17 cellular contexts compared by ENCODE assay signal in genomic region chr13:53174550-53174949, GRCh38.
A peak's percentile ranks its signal among the peaks of the same experiment; 100 is the strongest.
DNase-seq lines count a peak whose midpoint lies in the region; TF ChIP-seq lines count a peak whose summit lies in the region.
"Had no signal": no experiment of that assay in that cellular context is flagged by ENCODE, and none has a peak within 500 bp of the region (broad histone marks: within the 10 kb centered on the region; RNA-seq: fewer than 3 reads in every experiment).

No MANE protein-coding gene starts in this region.

- CTCF ChIA-PET in MCF 10A (lab: Yijun Ruan, JAX) (interaction anchor here (0.5 kb wide), 2 partner anchors 13 to 431 kb away, joined by 3 to 4 read pairs; no protein-coding TSS in a partner anchor), mammary epithelial cell (lab: Charles Lee; ENCODE audit: low non-redundant PET) (no interaction called here)

- DNase-seq in MCF 10A (ENCODE audit: unreplicated experiment) (peak; percentile 53), mammary epithelial cell (no peak), NCI-H69 (lab: John Stamatoyannopoulos, UW) (peak; percentile 70), left kidney (ENCODE audit: low read depth, low spot score) (peak; percentile 5), osteoblast (ENCODE audit: insufficient read length, low spot score, missing footprints) (no peak), nucleus accumbens (lab: John Stamatoyannopoulos, UW) (no peak)
- DNase-seq in activated CD8-positive, alpha-beta memory T cell treated with anti-CD3 and anti-CD28 coated beads for 24 hours = no peak
- DNase-seq: 8988T, EL, KG1, NCI-H1105, NCI-H146, NCI-H2081, NCI-H526, OCI-M1, Right ventricle myocardium superior had no signal

- H3K9me3 ChIP-seq in mammary epithelial cell (replicated peaks; ENCODE audit: insufficient read depth, low read length) = peaks cover 3% of the 10 kb centered on the region
- no peaks in the 10 kb centered on the region for H3K9me3 ChIP-seq in osteoblast (ENCODE audit: low read depth, low read length)

- dilution Hi-C loops in mammary epithelial cell (cut with HindIII; ENCODE audit: low sequenced_read_pairs) = no loop called here

- H4K20me1 ChIP-seq in mammary epithelial cell (ENCODE audit: insufficient read depth, low read length) = no peaks in the 10 kb centered on the region
- H4K20me1 ChIP-seq in osteoblast (ENCODE audit: insufficient read depth, low read length) = no peaks in the 10 kb centered on the region

- H3K36me3 Mint-ChIP-seq in MCF 10A (ENCODE audit: insufficient read depth, unreplicated experiment) = no peaks in the 10 kb centered on the region

- peaks cover 6% of the 10 kb centered on the region for H3K4me1 Mint-ChIP-seq in MCF 10A (ENCODE audit: insufficient read depth, unreplicated experiment)

- BruUV-seq in MCF 10A (replicated peaks; lab: Mats Ljungman, UMichigan) (no TSS peak), mammary epithelial cell (replicated peaks; lab: Mats Ljungman, UMichigan) (no TSS peak)

- no peak overlapping the region for H3K4me2 ChIP-seq in mammary epithelial cell (ENCODE audit: insufficient read depth, low read depth, low read length)
- H3K4me2 ChIP-seq in osteoblast (ENCODE audit: insufficient read depth, low read length) = no peak overlapping the region

- H3K9ac ChIP-seq in mammary epithelial cell (ENCODE audit: insufficient read depth, low read length) = no peak overlapping the region

- H3K4me3 Mint-ChIP-seq in MCF 10A (ENCODE audit: unreplicated experiment) = no peak overlapping the region

- H3K27ac Mint-ChIP-seq in MCF 10A (ENCODE audit: low read depth, unreplicated experiment) = no peak overlapping the region

- H3K27me3 ChIP-seq in mammary epithelial cell (ENCODE audit: insufficient read depth, low read length) (no peaks in the 10 kb centered on the region), osteoblast (ENCODE audit: insufficient read depth, low read length) (no peaks in the 10 kb centered on the region)

- H3K4me1 ChIP-seq in mammary epithelial cell (ENCODE audit: insufficient read depth, low read length) (no peaks in the 10 kb centered on the region), osteoblast (ENCODE audit: insufficient read depth, low read length) (no peaks in the 10 kb centered on the region)

- peaks cover 44% of the 10 kb centered on the region for H3K27me3 Mint-ChIP-seq in MCF 10A (ENCODE audit: insufficient read depth, unreplicated experiment)

- no peaks in the 10 kb centered on the region for H3K36me3 ChIP-seq in mammary epithelial cell (ENCODE audit: insufficient read depth, low read length)
- no peaks in the 10 kb centered on the region for H3K36me3 ChIP-seq in osteoblast (ENCODE audit: insufficient read depth, low read length)

- WGBS in mammary epithelial cell (ENCODE audit: low coverage, missing lambda C conversion rate) = 80% methylated on average over 1 of the region's 2 CpGs

- H3K4me3 ChIP-seq in mammary epithelial cell (replicated peaks in 1 of 3; ENCODE audit: insufficient read depth in 1 of 3, low read depth in 2 of 3, low read length in 3 of 3) = no peak overlapping the region
- no peak overlapping the region for H3K4me3 ChIP-seq in osteoblast (ENCODE audit: insufficient read depth, low read length)

- no peak overlapping the region for H3K27ac ChIP-seq in mammary epithelial cell (ENCODE audit: insufficient read depth, low read depth, low read length)
- no peak overlapping the region for H3K27ac ChIP-seq in osteoblast (ENCODE audit: low read depth, low read length)
- H3K27ac ChIP-seq: C4-2B had no signal

- intact Hi-C loops in MCF 10A (cut with micrococcal nuclease) = no loop called here
- intact Hi-C loops in mammary epithelial cell (cut with micrococcal nuclease) = no loop called here

- H2AFZ ChIP-seq in mammary epithelial cell (ENCODE audit: low read depth, low read length) (no peak overlapping the region), osteoblast (ENCODE audit: low read length) (no peak overlapping the region)

- POLR2A ChIA-PET in MCF 10A (lab: Yijun Ruan, JAX) = no interaction called here

- TF ChIP-seq CTCF in MCF 10A (IDR thresholded peaks at IDR 0.05; ENCODE audit: unreplicated experiment) (no peak), mammary epithelial cell (conservative IDR thresholded peaks at IDR 0.05 in 1 of 2, IDR thresholded peaks at IDR 0.05 in 1 of 2; ENCODE audit: extremely low read depth in 1 of 2, insufficient read depth in 1 of 2, low read depth in 1 of 2, low read length in 2 of 2) (no peak), osteoblast (IDR thresholded peaks at IDR 0.05; ENCODE audit: extremely low read depth, low read depth, low read length) (no peak)

- peaks cover 7% of the 10 kb centered on the region for H3K9me3 Mint-ChIP-seq in MCF 10A (ENCODE audit: unreplicated experiment)

- H3K79me2 ChIP-seq in mammary epithelial cell (ENCODE audit: insufficient read depth, low read length) (no peaks in the 10 kb centered on the region), osteoblast (ENCODE audit: insufficient read depth, low read length) (no peaks in the 10 kb centered on the region)

- in situ Hi-C loops in mammary epithelial cell (cut with MboI; ENCODE audit: low sequenced_read_pairs in 2 of 2) = no loop called here

Comparison
In these comparisons a context has a peak if more than half of its experiments do, and no peak if none do; other contexts are left out.
1. DNase-seq: peak in MCF 10A (single experiment), NCI-H69 (single experiment) and left kidney (single experiment); none in mammary epithelial cell (single experiment), activated CD8-positive, alpha-beta memory T cell treated with anti-CD3 and anti-CD28 coated beads for 24 hours (single experiment), osteoblast (single experiment) and nucleus accumbens (0 of 56).